ENCODE assay signal across 9 cellular contexts in the genomic region with DNA sequence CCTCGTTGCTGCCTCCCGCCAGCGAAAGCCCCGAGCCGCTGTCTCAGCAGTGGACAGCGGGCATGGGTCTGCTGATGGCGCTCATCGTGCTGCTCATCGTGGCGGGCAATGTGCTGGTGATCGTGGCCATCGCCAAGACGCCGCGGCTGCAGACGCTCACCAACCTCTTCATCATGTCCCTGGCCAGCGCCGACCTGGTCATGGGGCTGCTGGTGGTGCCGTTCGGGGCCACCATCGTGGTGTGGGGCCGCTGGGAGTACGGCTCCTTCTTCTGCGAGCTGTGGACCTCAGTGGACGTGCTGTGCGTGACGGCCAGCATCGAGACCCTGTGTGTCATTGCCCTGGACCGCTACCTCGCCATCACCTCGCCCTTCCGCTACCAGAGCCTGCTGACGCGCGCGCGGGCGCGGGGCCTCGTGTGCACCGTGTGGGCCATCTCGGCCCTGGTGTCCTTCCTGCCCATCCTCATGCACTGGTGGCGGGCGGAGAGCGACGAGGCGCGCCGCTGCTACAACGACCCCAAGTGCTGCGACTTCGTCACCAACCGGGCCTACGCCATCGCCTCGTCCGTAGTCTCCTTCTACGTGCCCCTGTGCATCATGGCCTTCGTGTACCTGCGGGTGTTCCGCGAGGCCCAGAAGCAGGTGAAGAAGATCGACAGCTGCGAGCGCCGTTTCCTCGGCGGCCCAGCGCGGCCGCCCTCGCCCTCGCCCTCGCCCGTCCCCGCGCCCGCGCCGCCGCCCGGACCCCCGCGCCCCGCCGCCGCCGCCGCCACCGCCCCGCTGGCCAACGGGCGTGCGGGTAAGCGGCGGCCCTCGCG. TPM values are rescaled to one million over a fixed set of nuclear protein-coding genes. Genes with fewer than 3 reads are reported as not detected.
DNase-seq lines count a peak whose midpoint lies in the region; ATAC-seq and TF ChIP-seq lines count a peak whose summit lies in the region.
"Had no signal": no experiment of that assay in that cellular context is flagged by ENCODE, and none has a peak within 500 bp of the region (broad histone marks: within the 10 kb centered on the region; RNA-seq: fewer than 3 reads in every experiment).

No MANE protein-coding gene starts in this region.

- H3K4me1 Mint-ChIP-seq in natural killer cell: peaks cover 18 to 19% of the 10 kb centered on the region in 2 donors

- peak overlapping the region; percentile 47 for H3K4me3 ChIP-seq in HUES48 (ENCODE audit: low read depth, low read length)
- no peak overlapping the region for H3K4me3 ChIP-seq in uterus

- H3K4me3 Mint-ChIP-seq in natural killer cell: peak overlapping the region; percentile 85

- H3K9me3 ChIP-seq in HUES48 (ENCODE audit: control insufficient read depth, insufficient read depth, low read length) (0 out of 2 replicates have a peak, but pooled peaks cover 4% of the 10 kb centered on the region), uterus (no peaks in the 10 kb centered on the region)

- H3K27me3 ChIP-seq in HUES48 (ENCODE audit: control insufficient read depth, insufficient read depth, low read length) (peaks cover 94% of the 10 kb centered on the region), uterus (peaks cover 4 to 8% of the 10 kb centered on the region in 2 donors)
- H3K27me3 ChIP-seq: ovary had no signal

- H3K27ac ChIP-seq in HUES48 (ENCODE audit: low read depth, low read length) (no peak overlapping the region), uterus (no peak overlapping the region)
- H3K27ac ChIP-seq: ovary had no signal

- peak; percentile 14 for DNase-seq in AG20443 (ENCODE audit: low spot score)
- peak; percentile 47 for DNase-seq in dermis blood vessel endothelial cell
- DNase-seq in natural killer cell: no peak
- DNase-seq in uterus: no peak
- DNase-seq in H4 (ENCODE audit: low spot score): no peak
- DNase-seq: ovary had no signal

- peaks cover 53 to 55% of the 10 kb centered on the region in 2 donors for H3K27me3 Mint-ChIP-seq in natural killer cell (ENCODE audit: low read depth in 2 of 2)

- no peaks in the 10 kb centered on the region for H3K9me3 Mint-ChIP-seq in natural killer cell

- H3K27ac Mint-ChIP-seq in natural killer cell: peak overlapping the region in 1 of 2 donors; percentile 61

- TF ChIP-seq CTCF in natural killer cell (IDR thresholded peaks at IDR 0.05) (no peak), uterus (IDR thresholded peaks at IDR 0.05) (no peak)

- no peaks in the 10 kb centered on the region for H3K36me3 Mint-ChIP-seq in natural killer cell

- no peak for TF ChIP-seq POLR2A in uterus (IDR thresholded peaks at IDR 0.05)

- intact Hi-C loops in natural killer cell (cut with micrococcal nuclease): no loop called here
- intact Hi-C loops in uterus (cut with DNase I; ENCODE audit: low total_unique reads): no loop called here

- H3K36me3 ChIP-seq in HUES48 (ENCODE audit: control insufficient read depth, insufficient read depth, low read length) (no peaks in the 10 kb centered on the region), uterus (no peaks in the 10 kb centered on the region)
- H3K36me3 ChIP-seq: ovary had no signal

- H3K9ac ChIP-seq in HUES48 (ENCODE audit: low read depth, low read length): no peak overlapping the region

- peak in 1 of 3 donors; percentile 14 for ATAC-seq in natural killer cell
- ATAC-seq in HG03571 (IDR thresholded peaks at IDR 0.05; ENCODE audit: unreplicated experiment): no peak
- ATAC-seq in GM21528 (IDR thresholded peaks at IDR 0.05; ENCODE audit: low FRiP score, unreplicated experiment): no peak

- 0 out of 2 replicates have a peak, but pooled peaks cover 3% of the 10 kb centered on the region for H3K4me1 ChIP-seq in HUES48 (ENCODE audit: control insufficient read depth, insufficient read depth, low read length)
- no peaks in the 10 kb centered on the region for H3K4me1 ChIP-seq in uterus

RNA-seq across cellular contexts. Expression of gene ADRB1, which starts 0.8 kb away (rescaled TPM):
- total RNA-seq in dermis blood vessel endothelial cell (19.0 and 22.0 TPM in 2 replicates), natural killer cell (1 to 10 TPM in 2 of 3 donors, under 1 TPM in 1; 0.12 to 2.9 (median 2.1) TPM), uterus (under 1 TPM in 1 of 4 donors, not detected in 3; 0.18 TPM)
- total RNA-seq in H4 (2014; rRNA removed; shearing (Covaris generic)): 1.1 and 1.9 TPM in 2 replicates

Comparison
In these comparisons a context has a peak if more than half of its experiments do, and no peak if none do; other contexts are left out.
1. DNase-seq: peak in AG20443 (single experiment) and dermis blood vessel endothelial cell (single experiment); none in natural killer cell (single experiment), uterus (0 of 2) and H4 (single experiment).